Comparison of ENCODE assay signal across 19 cellular contexts in the genomic region with DNA sequence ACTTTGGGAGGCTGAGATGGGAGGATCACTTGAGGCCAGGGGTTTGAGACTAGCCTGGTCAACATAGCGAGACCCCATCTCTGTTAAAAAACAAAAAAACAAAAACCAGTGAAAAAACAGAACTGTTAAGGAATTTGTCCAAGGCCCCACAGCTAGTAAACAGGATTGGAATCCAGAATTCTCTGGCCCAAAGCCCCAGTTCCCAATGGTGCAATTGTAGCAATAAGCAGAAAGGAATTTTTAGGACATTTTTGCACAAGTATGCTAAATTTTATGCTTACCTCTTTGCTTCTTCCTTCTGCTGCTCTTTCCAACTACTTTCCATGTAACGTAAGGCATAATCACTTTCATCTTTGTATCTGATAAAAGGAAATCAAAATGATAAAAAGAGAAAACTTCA. TPM values are rescaled to one million over a fixed set of nuclear protein-coding genes. Genes with fewer than 3 reads are reported as not detected.
"Had no signal": no experiment of that assay in that cellular context is flagged by ENCODE, and none has a peak within 500 bp of the region (broad histone marks: within the 10 kb centered on the region; RNA-seq: fewer than 3 reads in every experiment).

No MANE protein-coding gene starts in this region.

- ATAC-seq: effector memory CD8-positive, alpha-beta T cell; heart left ventricle; mucosa of descending colon; naive thymus-derived CD8-positive, alpha-beta T cell; psoas muscle; right lobe of liver; stimulated activated naive B cell treated with anti-CD40 and anti-IgM and Interleukin-4, amounts not matched to agents 10 μg/mL and 1 μg/mL and 100 μg/mL, for 72 hours; stimulated activated naive CD8-positive, alpha-beta T cell treated with anti-CD3 and anti-CD28 coated beads, Interleukin-15, amount 100 ng/mL, for 72 hours had no signal

- H3K27ac ChIP-seq: epithelial cell of prostate, esophagus muscularis mucosa, heart left ventricle, neutrophil, psoas muscle, right lobe of liver, thoracic aorta, transverse colon had no signal

- H3K4me1 ChIP-seq: psoas muscle, right lobe of liver, transverse colon had no signal

- H3K4me3 ChIP-seq: esophagus muscularis mucosa, heart left ventricle, mucosa of descending colon, psoas muscle, right lobe of liver, thoracic aorta, transverse colon had no signal

- H3K27me3 ChIP-seq: esophagus muscularis mucosa, heart left ventricle, neutrophil, right lobe of liver, transverse colon had no signal

- H3K9me3 ChIP-seq: esophagus muscularis mucosa, heart left ventricle, mucosa of descending colon, neutrophil, psoas muscle, right lobe of liver, thoracic aorta, transverse colon had no signal

- H3K27ac Mint-ChIP-seq: stimulated activated naive B cell treated with anti-CD40 and anti-IgM and Interleukin-4, amounts not matched to agents 10 μg/mL and 1 μg/mL and 100 μg/mL, for 72 hours; stimulated activated naive CD8-positive, alpha-beta T cell treated with anti-CD3 and anti-CD28 coated beads, Interleukin-15, amount 100 ng/mL, for 72 hours had no signal

- H3K9me3 Mint-ChIP-seq: effector memory CD8-positive, alpha-beta T cell; naive thymus-derived CD8-positive, alpha-beta T cell; stimulated activated naive CD8-positive, alpha-beta T cell treated with anti-CD3 and anti-CD28 coated beads, Interleukin-15, amount 100 ng/mL, for 72 hours had no signal

- H3K4me3 Mint-ChIP-seq: effector memory CD8-positive, alpha-beta T cell; naive thymus-derived CD8-positive, alpha-beta T cell; stimulated activated naive B cell treated with anti-CD40 and anti-IgM and Interleukin-4, amounts not matched to agents 10 μg/mL and 1 μg/mL and 100 μg/mL, for 72 hours; stimulated activated naive CD8-positive, alpha-beta T cell treated with anti-CD3 and anti-CD28 coated beads, Interleukin-15, amount 100 ng/mL, for 72 hours had no signal

- DNase-seq: effector memory CD8-positive, alpha-beta T cell; heart left ventricle; hypothalamus; kidney glomerular epithelial cell; mucosa of descending colon; naive thymus-derived CD8-positive, alpha-beta T cell; psoas muscle; retina; right lobe of liver; stimulated activated CD4-positive, alpha-beta T cell treated with anti-CD3 and anti-CD28 coated beads, Interleukin-4, amount 100 ng/mL, for 24 hours; stimulated activated naive B cell treated with anti-CD40 and anti-IgM and Interleukin-4, amounts not matched to agents 10 μg/mL and 1 μg/mL and 100 μg/mL, for 72 hours; stimulated activated naive CD8-positive, alpha-beta T cell treated with anti-CD3 and anti-CD28 coated beads, Interleukin-15, amount 100 ng/mL, for 72 hours; substantia nigra; transverse colon had no signal

- H3K27me3 Mint-ChIP-seq: effector memory CD8-positive, alpha-beta T cell; naive thymus-derived CD8-positive, alpha-beta T cell; stimulated activated naive B cell treated with anti-CD40 and anti-IgM and Interleukin-4, amounts not matched to agents 10 μg/mL and 1 μg/mL and 100 μg/mL, for 72 hours; stimulated activated naive CD8-positive, alpha-beta T cell treated with anti-CD3 and anti-CD28 coated beads, Interleukin-15, amount 100 ng/mL, for 72 hours had no signal

RNA-seq across cellular contexts. Expression of a gene that starts 11.6 kb away (rescaled TPM):
- total RNA-seq: glomerular endothelial cell had no signal
